ENCODE assay signal across 1 cellular context in genomic region chr11:134737563-134738510, GRCh38.
TF ChIP-seq lines count a peak whose summit lies in the region.

No MANE protein-coding gene starts in this region.

TF ChIP-seq in H1, 55 proteins besides CTCF, POLR2A, EP300 and RAD21:
- TF ChIP-seq EZH2 (IDR thresholded peaks at IDR 0.05; ENCODE audit: low read depth, low read length, severe bottlenecking) (no peak), BRCA1 (IDR thresholded peaks at IDR 0.05; ENCODE audit: low read depth, low read length) (no peak), HDAC6 (IDR thresholded peaks at IDR 0.05; ENCODE audit: low read depth, low read length) (no peak), SIRT6 (IDR thresholded peaks at IDR 0.05; ENCODE audit: low read length) (no peak), CBX5 (IDR thresholded peaks at IDR 0.05; ENCODE audit: low read depth, low read length) (no peak), E2F6 (IDR thresholded peaks at IDR 0.05) (peak; percentile 81)
- TF ChIP-seq, protein P1, sequence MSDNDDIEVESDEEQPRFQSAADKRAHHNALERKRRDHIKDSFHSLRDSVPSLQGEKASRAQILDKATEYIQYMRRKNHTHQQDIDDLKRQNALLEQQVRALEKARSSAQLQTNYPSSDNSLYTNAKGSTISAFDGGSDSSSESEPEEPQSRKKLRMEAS (IDR thresholded peaks at IDR 0.05), result 0 out of 2 replicates have a peak, but pooled peaks have one; percentile 33
TF ChIP-seq in H1: peak in this region for 2.
